ENCODE assay signal across 16 cellular contexts in genomic region chr2:190694479-190694878, GRCh38.
"Had no signal": no experiment of that assay in that cellular context is flagged by ENCODE, and none has a peak within 500 bp of the region (broad histone marks: within the 10 kb centered on the region; RNA-seq: fewer than 3 reads in every experiment).

No MANE protein-coding gene starts in this region.

- DNase-seq: activated CD8-positive, alpha-beta memory T cell treated with anti-CD3 and anti-CD28 coated beads, Interleukin-2, amount 50 U/mL, for 4 hours; activated CD8-positive, alpha-beta T cell treated with anti-CD3 and anti-CD28 coated beads for 36 hours; brain microvascular endothelial cell; colonic mucosa; NCI-H1092; NCI-H1417; NCI-H1930; NCI-H2171; NCI-H226; NCI-H526; SIG-M5; T-helper 17 cell; T1000 had no signal

- H3K4me3 Mint-ChIP-seq: activated CD4-positive, alpha-beta T cell treated with anti-CD3 and anti-CD28 coated beads for 36 hours; activated CD8-positive, alpha-beta T cell treated with anti-CD3 and anti-CD28 coated beads for 36 hours; T-helper 17 cell had no signal

- H3K27me3 Mint-ChIP-seq: activated CD4-positive, alpha-beta T cell treated with anti-CD3 and anti-CD28 coated beads for 36 hours; activated CD8-positive, alpha-beta T cell treated with anti-CD3 and anti-CD28 coated beads for 36 hours; T-helper 17 cell had no signal

- ATAC-seq: activated CD8-positive, alpha-beta T cell treated with anti-CD3 and anti-CD28 coated beads for 36 hours; T-helper 17 cell had no signal

- H3K27ac Mint-ChIP-seq: activated CD8-positive, alpha-beta T cell treated with anti-CD3 and anti-CD28 coated beads for 36 hours; activated T-helper 2 cell treated with anti-CD3 and anti-CD28 coated beads, Interferon-gamma antibody, Interleukin-2, Interleukin-4, amounts not matched to agents 10 μg/mL and 5 μg/mL and 100 μg/mL, durations not matched to agents 14 hours and 24 hours and 36 hours; T-helper 17 cell had no signal

- H3K9me3 Mint-ChIP-seq: activated CD8-positive, alpha-beta T cell treated with anti-CD3 and anti-CD28 coated beads for 36 hours; activated naive CD4-positive, alpha-beta T cell treated with anti-CD3 and anti-CD28 coated beads, Interleukin-2, amount 50 U/mL, for 72 hours; activated T-helper 2 cell treated with anti-CD3 and anti-CD28 coated beads, Interferon-gamma antibody, Interleukin-2, Interleukin-4, amounts not matched to agents 10 μg/mL and 5 μg/mL and 100 μg/mL, durations not matched to agents 14 hours and 24 hours and 36 hours had no signal
